ENCODE assay signal across 9 cellular contexts in the genomic region with DNA sequence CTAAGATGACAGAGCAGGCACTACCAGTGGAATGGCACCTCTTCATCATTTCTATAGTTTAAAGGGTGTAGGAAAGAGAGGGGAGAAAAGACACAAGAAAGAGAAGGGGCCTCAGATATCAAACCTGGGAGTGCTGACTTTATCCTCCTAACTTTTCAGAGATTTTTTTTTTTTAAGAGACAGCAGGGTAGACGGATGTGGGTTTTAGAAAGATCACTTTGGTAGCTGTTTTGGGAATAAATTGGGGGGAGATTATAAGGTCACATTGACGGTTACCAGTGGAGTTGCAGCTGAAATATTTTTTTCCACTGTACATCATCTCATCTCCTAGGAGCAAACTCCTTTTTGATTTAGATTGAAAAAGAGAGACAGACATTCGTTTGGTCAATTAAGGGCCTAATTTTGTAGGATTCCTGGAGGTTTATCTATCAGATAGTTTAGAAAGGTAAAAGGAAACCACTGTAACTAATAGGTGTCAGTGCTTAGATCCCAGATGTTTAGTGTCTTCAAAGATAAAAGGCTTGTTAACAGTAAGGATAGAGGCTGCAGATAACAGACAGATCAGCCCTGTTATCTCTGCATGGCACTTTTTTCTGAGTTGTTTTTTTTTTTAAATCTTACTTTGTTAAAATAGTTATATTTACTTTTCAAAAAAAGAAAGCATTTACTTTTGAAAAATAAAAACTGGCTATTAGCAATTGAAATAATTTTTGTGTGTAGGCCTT.
"Had no signal": no experiment of that assay in that cellular context is flagged by ENCODE, and none has a peak within 500 bp of the region (broad histone marks: within the 10 kb centered on the region; RNA-seq: fewer than 3 reads in every experiment).

No MANE protein-coding gene starts in this region.

- H3K9me3 ChIP-seq: HAP-1 had no signal

- H3K9ac ChIP-seq: GM23248 had no signal

- H2AFZ ChIP-seq: GM23248 had no signal

- H3K4me3 ChIP-seq: GM23248, HAP-1, K562 had no signal

- ATAC-seq: HCT116, HepG2, K562 had no signal

- H3K4me1 ChIP-seq: HAP-1 had no signal

- H3K27ac ChIP-seq: GM23248, HL-60 had no signal

- H3K36me3 ChIP-seq: HAP-1 had no signal

- DNase-seq: GM23248, GOT3, H7, KG1 had no signal
